In the genomic region with DNA sequence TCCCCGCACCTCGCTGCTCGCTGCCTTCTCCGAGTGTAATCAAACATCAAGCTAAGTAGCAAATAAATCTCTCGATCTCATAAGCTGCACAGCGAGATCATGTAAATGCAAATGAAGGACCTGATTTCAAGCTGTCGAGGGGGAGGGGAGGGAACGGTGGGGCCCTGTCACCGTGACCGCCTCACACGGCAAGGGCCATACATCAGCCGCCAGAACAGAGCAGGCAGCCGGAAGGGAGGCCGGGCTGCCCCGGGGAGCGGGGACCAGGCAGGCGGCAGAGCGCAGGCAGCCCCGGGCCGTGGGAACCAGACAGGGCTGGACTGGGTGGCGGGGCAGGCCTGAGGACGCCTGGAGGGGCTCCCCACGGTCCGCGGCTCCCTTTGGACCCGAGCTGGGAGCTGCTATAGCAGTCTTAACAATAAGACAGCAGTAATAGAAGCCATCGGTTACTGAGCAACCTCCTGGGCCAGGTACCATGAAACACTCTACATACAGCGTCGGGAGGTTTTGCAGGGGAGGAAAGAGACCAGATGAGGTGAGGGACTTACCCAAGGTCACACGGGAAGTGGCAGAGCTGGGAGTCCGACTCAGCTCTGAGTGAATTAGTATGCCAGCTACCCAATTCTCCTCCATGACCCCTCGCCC, we compare ENCODE assay signal across 11 cellular contexts.
DNase-seq lines count a peak whose midpoint lies in the region; ATAC-seq and TF ChIP-seq lines count a peak whose summit lies in the region.
"Had no signal": no experiment of that assay in that cellular context is flagged by ENCODE, and none has a peak within 500 bp of the region (broad histone marks: within the 10 kb centered on the region; RNA-seq: fewer than 3 reads in every experiment).

No MANE protein-coding gene starts in this region.

- WGBS in suprapubic skin = 37% methylated on average over 14 of the region's 32 CpGs

- H3K27ac ChIP-seq in suprapubic skin = no peak overlapping the region
- H3K27ac ChIP-seq: adrenal gland had no signal

- no peaks in the 10 kb centered on the region for H3K36me3 Mint-ChIP-seq in activated CD4-positive, alpha-beta T cell treated with anti-CD3 and anti-CD28 coated beads, Interleukin-2, amount 10 ng/mL, durations not matched to agents 24 days and 14 days (ENCODE audit: low read depth)
- H3K36me3 Mint-ChIP-seq in activated naive CD8-positive, alpha-beta T cell treated with anti-CD3 and anti-CD28 coated beads for 36 hours = peaks cover 2% of the 10 kb centered on the region

- H3K27ac Mint-ChIP-seq in activated CD4-positive, alpha-beta T cell treated with anti-CD3 and anti-CD28 coated beads, Interleukin-2, amount 10 ng/mL, durations not matched to agents 24 days and 14 days = peak overlapping the region; percentile 69
- peak overlapping the region; percentile 87 for H3K27ac Mint-ChIP-seq in activated naive CD8-positive, alpha-beta T cell treated with anti-CD3 and anti-CD28 coated beads for 36 hours

- peaks cover 53% of the 10 kb centered on the region for H3K27me3 Mint-ChIP-seq in activated CD4-positive, alpha-beta T cell treated with anti-CD3 and anti-CD28 coated beads, Interleukin-2, amount 10 ng/mL, durations not matched to agents 24 days and 14 days
- peaks cover 84% of the 10 kb centered on the region for H3K27me3 Mint-ChIP-seq in activated naive CD8-positive, alpha-beta T cell treated with anti-CD3 and anti-CD28 coated beads for 36 hours

- H3K9me3 ChIP-seq in suprapubic skin = no peaks in the 10 kb centered on the region
- H3K9me3 ChIP-seq: adrenal gland had no signal

- peaks cover 88% of the 10 kb centered on the region for H3K27me3 ChIP-seq in suprapubic skin

- H3K4me3 ChIP-seq in GM12864 (ENCODE audit: low read depth, low read length) (no peak overlapping the region; the same call in 1 of the 2 replicates), suprapubic skin (no peak overlapping the region)
- H3K4me3 ChIP-seq: adrenal gland, lung had no signal

- H3K4me1 ChIP-seq in suprapubic skin = no peaks in the 10 kb centered on the region
- H3K4me1 ChIP-seq: adrenal gland had no signal

- no peak for TF ChIP-seq POLR2A in suprapubic skin (IDR thresholded peaks at IDR 0.05)

- TF ChIP-seq EP300 in suprapubic skin (IDR thresholded peaks at IDR 0.05) = no peak

- H3K4me3 Mint-ChIP-seq in activated CD4-positive, alpha-beta T cell treated with anti-CD3 and anti-CD28 coated beads, Interleukin-2, amount 10 ng/mL, durations not matched to agents 24 days and 14 days = peak overlapping the region; percentile 75
- H3K4me3 Mint-ChIP-seq in activated naive CD8-positive, alpha-beta T cell treated with anti-CD3 and anti-CD28 coated beads for 36 hours = peak overlapping the region; percentile 51

- H3K4me1 Mint-ChIP-seq in activated CD4-positive, alpha-beta T cell treated with anti-CD3 and anti-CD28 coated beads, Interleukin-2, amount 10 ng/mL, durations not matched to agents 24 days and 14 days = peaks cover 19% of the 10 kb centered on the region
- peaks cover 23% of the 10 kb centered on the region for H3K4me1 Mint-ChIP-seq in activated naive CD8-positive, alpha-beta T cell treated with anti-CD3 and anti-CD28 coated beads for 36 hours

- intact Hi-C loops in activated CD4-positive, alpha-beta T cell treated with anti-CD3 and anti-CD28 coated beads, Interleukin-2, amount 10 ng/mL, durations not matched to agents 24 days and 14 days (cut with micrococcal nuclease) = loop anchor here (1.0 to 5.0 kb wide), 2 partner anchors 75 to 135 kb away; a partner anchor contains a TSS

- TF ChIP-seq CTCF in GM12864 (IDR thresholded peaks at IDR 0.05; ENCODE audit: low read depth, low read length, missing control alignments) = no peak
- no peak for TF ChIP-seq CTCF in suprapubic skin (IDR thresholded peaks at IDR 0.05)

- H3K9me3 Mint-ChIP-seq in activated CD4-positive, alpha-beta T cell treated with anti-CD3 and anti-CD28 coated beads, Interleukin-2, amount 10 ng/mL, durations not matched to agents 24 days and 14 days = no peaks in the 10 kb centered on the region
- H3K9me3 Mint-ChIP-seq in activated naive CD8-positive, alpha-beta T cell treated with anti-CD3 and anti-CD28 coated beads for 36 hours = no peaks in the 10 kb centered on the region

- DNase-seq in GM12864 (ENCODE audit: low read depth) (peak; percentile 12), cerebellum (ENCODE audit: low spot score) (no peak), dermis blood vessel endothelial cell (no peak), suprapubic skin (ENCODE audit: low spot score in 2 of 2) (no peak)
- DNase-seq in activated CD4-positive, alpha-beta T cell treated with anti-CD3 and anti-CD28 coated beads, Interleukin-2, amount 10 ng/mL, durations not matched to agents 24 days and 14 days = peak; percentile 80
- DNase-seq in activated naive CD8-positive, alpha-beta T cell treated with anti-CD3 and anti-CD28 coated beads for 36 hours = peak; percentile 73
- peak; percentile 49 for DNase-seq in stimulated activated CD4-positive, alpha-beta T cell treated with anti-CD3 and anti-CD28 coated beads, Interleukin-4, amount 100 ng/mL, for 24 hours
- DNase-seq: adrenal gland, KBM-7 had no signal

- ATAC-seq in HG03025 (IDR thresholded peaks at IDR 0.05; ENCODE audit: low FRiP score, unreplicated experiment) = no peak

- no peaks in the 10 kb centered on the region for H3K36me3 ChIP-seq in suprapubic skin
- H3K36me3 ChIP-seq: adrenal gland had no signal

Comparison
In these comparisons a context has a peak if more than half of its experiments do, and no peak if none do; other contexts are left out.
1. DNase-seq: peak in GM12864 (single experiment), activated CD4-positive, alpha-beta T cell treated with anti-CD3 and anti-CD28 coated beads, Interleukin-2, amount 10 ng/mL, durations not matched to agents 24 days and 14 days (single experiment), activated naive CD8-positive, alpha-beta T cell treated with anti-CD3 and anti-CD28 coated beads for 36 hours (single experiment) and stimulated activated CD4-positive, alpha-beta T cell treated with anti-CD3 and anti-CD28 coated beads, Interleukin-4, amount 100 ng/mL, for 24 hours (single experiment); none in cerebellum (single experiment), dermis blood vessel endothelial cell (single experiment) and suprapubic skin (0 of 2).